9 cellular contexts compared by ENCODE assay signal in genomic region chr1:156896490-156897033, GRCh38. TPM values are rescaled to one million over a fixed set of nuclear protein-coding genes. Genes with fewer than 3 reads are reported as not detected.
DNase-seq lines count a peak whose midpoint lies in the region; ATAC-seq, FAIRE-seq and TF ChIP-seq lines count a peak whose summit lies in the region.
"Had no signal": no experiment of that assay in that cellular context is flagged by ENCODE, and none has a peak within 500 bp of the region (broad histone marks: within the 10 kb centered on the region; RNA-seq: fewer than 3 reads in every experiment).

No MANE protein-coding gene starts in this region.

- no peak for ATAC-seq in HG02798 (IDR thresholded peaks at IDR 0.05; ENCODE audit: poor library complexity, unreplicated experiment)

- no peaks in the 10 kb centered on the region for H3K9me3 ChIP-seq in sigmoid colon

- peaks cover 70% of the 10 kb centered on the region for H3K27me3 Mint-ChIP-seq in activated T-cell treated with anti-CD3 and anti-CD28 coated beads, Interleukin-2, amount 50 U/mL, for 24 hours

- H3K4me3 ChIP-seq in foreskin fibroblast (ENCODE audit: low read depth in 1 of 2, low read length in 2 of 2): peak overlapping the region in 1 of 2 donors; percentile 1
- no peak overlapping the region for H3K4me3 ChIP-seq in sigmoid colon

- no peak overlapping the region for H3K4me3 Mint-ChIP-seq in activated T-cell treated with anti-CD3 and anti-CD28 coated beads, Interleukin-2, amount 50 U/mL, for 24 hours

- no peak overlapping the region for H3K27ac Mint-ChIP-seq in activated T-cell treated with anti-CD3 and anti-CD28 coated beads, Interleukin-2, amount 50 U/mL, for 24 hours

- TF ChIP-seq POLR2A in sigmoid colon (IDR thresholded peaks at IDR 0.05) (no peak), GM12892 (IDR thresholded peaks at IDR 0.05; ENCODE audit: low read depth, low read length) (no peak)

- TF ChIP-seq EP300 in sigmoid colon (IDR thresholded peaks at IDR 0.05): no peak

- no peaks in the 10 kb centered on the region for H3K36me3 ChIP-seq in sigmoid colon

- peaks cover 18 to 41% (median 22%) of the 10 kb centered on the region in 3 donors for H3K27me3 ChIP-seq in sigmoid colon

- WGBS in sigmoid colon, 2 donors: 87% methylated on average over 16 of the region's 16 CpGs

- H3K4me1 ChIP-seq in sigmoid colon: peaks cover 0 to 38% (median 15%) of the 10 kb centered on the region in 4 donors

- DNase-seq in GM04503 (ENCODE audit: low read depth) (peak; percentile 85), SW 1271 (lab: John Stamatoyannopoulos, UW) (peak; percentile 23 to 79), foreskin fibroblast (peak; percentile 93 to 96), sigmoid colon (no peak), NCI-H146 treated with DMSO at 0.1 percent for 48 hours (lab: John Stamatoyannopoulos, UW; ENCODE audit: unreplicated experiment) (no peak), GM12892 (ENCODE audit: insufficient read length) (no peak)
- no peak for DNase-seq in activated T-cell treated with anti-CD3 and anti-CD28 coated beads, Interleukin-2, amount 50 U/mL, for 24 hours
- DNase-seq: NCI-H1694 had no signal

- TF ChIP-seq CTCF in foreskin fibroblast (IDR thresholded peaks at IDR 0.05; ENCODE audit: low read depth, low read length) (no peak), sigmoid colon (IDR thresholded peaks at IDR 0.05) (no peak)

- intact Hi-C loops in sigmoid colon (cut with DNase I): loop anchor here (10.0 kb wide), 1 partner anchor 192 kb away; the partner anchor contains the start of gene CRABP2

- peak overlapping the region; percentile 8 to 78 (median 68) for H3K27ac ChIP-seq in sigmoid colon

- no peak for FAIRE-seq in GM12892 (lab: Jason Lieb, UNC)

- no peaks in the 10 kb centered on the region for H3K9me3 Mint-ChIP-seq in activated T-cell treated with anti-CD3 and anti-CD28 coated beads, Interleukin-2, amount 50 U/mL, for 24 hours

- H3K4me1 Mint-ChIP-seq in activated T-cell treated with anti-CD3 and anti-CD28 coated beads, Interleukin-2, amount 50 U/mL, for 24 hours (ENCODE audit: low read depth): peaks cover 19% of the 10 kb centered on the region

- H3K36me3 Mint-ChIP-seq in activated T-cell treated with anti-CD3 and anti-CD28 coated beads, Interleukin-2, amount 50 U/mL, for 24 hours (ENCODE audit: low read depth): no peaks in the 10 kb centered on the region

RNA-seq across cellular contexts. Expression of gene PEAR1, which starts 3.0 kb away (rescaled TPM):
- 1 to 10 TPM; 3.6 to 8.3 (median 5.6) TPM for total RNA-seq in sigmoid colon
- polyA plus RNA-seq in sigmoid colon: 1 to 10 TPM in 1 of 3 donors, under 1 TPM in 2; under 0.01 to 3.8 (median 0.69) TPM
- not detected for polyA plus RNA-seq in GM12892 (2012; ENCODE audit: missing spikeins)

RNA-seq across cellular contexts. Expression of gene LRRC71, which starts 23.9 kb away (rescaled TPM):
- not detected for total RNA-seq in sigmoid colon
- polyA plus RNA-seq in sigmoid colon: under 1 TPM in 1 of 3 donors, not detected in 2; 0.07 TPM
- polyA plus RNA-seq in GM12892 (2012; ENCODE audit: missing spikeins): not detected

RNA-seq across cellular contexts. Expression of gene NTRK1, which starts 35.9 kb away (rescaled TPM):
- 1 to 10 TPM; 1.5 to 4.9 (median 3.6) TPM for total RNA-seq in sigmoid colon
- under 1 TPM in 2 of 3 donors, not detected in 1; 0.42 to 0.60 TPM for polyA plus RNA-seq in sigmoid colon
- polyA plus RNA-seq in GM12892 (2012; ENCODE audit: missing spikeins): not detected

RNA-seq across cellular contexts. Expression of gene INSRR, which starts 37.6 kb away (rescaled TPM):
- not detected for total RNA-seq in sigmoid colon
- under 1 TPM in 1 of 3 donors, not detected in 2; 0.06 TPM for polyA plus RNA-seq in sigmoid colon
- not detected for polyA plus RNA-seq in GM12892 (2012; ENCODE audit: missing spikeins)

Comparison
In these comparisons a context has a peak if more than half of its experiments do, and no peak if none do; other contexts are left out.
1. DNase-seq: peak in GM04503 (single experiment), SW 1271 (2 of 2) and foreskin fibroblast (2 of 2); none in sigmoid colon (single experiment), NCI-H146 treated with DMSO at 0.1 percent for 48 hours (single experiment), GM12892 (single experiment) and activated T-cell treated with anti-CD3 and anti-CD28 coated beads, Interleukin-2, amount 50 U/mL, for 24 hours (single experiment).